In genomic region chr2:66495788-66496640, GRCh38 we compare ENCODE assay signal across 8 cellular contexts.
DNase-seq lines count a peak whose midpoint lies in the region; ATAC-seq and TF ChIP-seq lines count a peak whose summit lies in the region.

No MANE protein-coding gene starts in this region.

- H3K36me3 ChIP-seq in RWPE2 (ENCODE audit: low read depth), result peaks cover 6% of the 10 kb centered on the region
- H3K36me3 ChIP-seq in ovary, result no peaks in the 10 kb centered on the region

- H3K27me3 ChIP-seq in RWPE2 (ENCODE audit: insufficient read depth, poor library complexity, severe bottlenecking) (no peaks in the 10 kb centered on the region), ovary (no peaks in the 10 kb centered on the region)

- TF ChIP-seq EP300 in ovary (IDR thresholded peaks at IDR 0.05), result no peak

- ATAC-seq in RWPE2 (ENCODE audit: low read depth) (peak; percentile 86), GM19324 (IDR thresholded peaks at IDR 0.05; ENCODE audit: low FRiP score, unreplicated experiment) (no peak), GM21717 (IDR thresholded peaks at IDR 0.05; ENCODE audit: unreplicated experiment) (no peak), HG03460 (IDR thresholded peaks at IDR 0.05; ENCODE audit: unreplicated experiment) (no peak)

- H3K4me1 ChIP-seq in RWPE2 (ENCODE audit: insufficient read depth, poor library complexity, severe bottlenecking) (peaks cover 36% of the 10 kb centered on the region), ovary (ENCODE audit: insufficient read depth) (peaks cover 17% of the 10 kb centered on the region)

- H3K27ac ChIP-seq in RWPE2 (ENCODE audit: poor library complexity, severe bottlenecking) (peak overlapping the region; percentile 84), ovary (peak overlapping the region in 1 of 2 donors; percentile 25)

- TF ChIP-seq POLR2A in ovary (IDR thresholded peaks at IDR 0.05), result no peak

- TF ChIP-seq CTCF in RWPE2 (IDR thresholded peaks at IDR 0.05; ENCODE audit: poor library complexity, severe bottlenecking) (peak; percentile 38), ovary (IDR thresholded peaks at IDR 0.05) (peak in 2 of 3 donors; percentile 41 to 45)

- 36 to 37% (median 37%) methylated on average over 13 of the region's 13 CpGs for WGBS in ovary, 3 donors

- no peak overlapping the region for H3K4me3 ChIP-seq in RWPE2 (ENCODE audit: severe bottlenecking)
- no peak overlapping the region for H3K4me3 ChIP-seq in ovary

- DNase-seq in EH (ENCODE audit: low read depth) (peak; percentile 89), RWPE2 (ENCODE audit: low spot score) (peak; percentile 82), fibroblast of the conjunctiva (ENCODE audit: low read depth) (peak; percentile 26), ovary (peak; percentile 65 to 79 (median 72)), NCI-H524 (lab: John Stamatoyannopoulos, UW) (no peak)

- H3K9me3 ChIP-seq in RWPE2 (ENCODE audit: severe bottlenecking), result no peaks in the 10 kb centered on the region
- H3K9me3 ChIP-seq in ovary, result no peaks in the 10 kb centered on the region

- intact Hi-C loops in ovary (cut with DNase I), result loop anchor here in 1 of 4 donors (10.0 kb wide), 1 partner anchor 51 kb away; no protein-coding TSS in a partner anchor

Comparison
In these comparisons a context has a peak if more than half of its experiments do, and no peak if none do; other contexts are left out.
1. DNase-seq: peak in EH (single experiment), RWPE2 (single experiment), fibroblast of the conjunctiva (single experiment) and ovary (5 of 5); none in NCI-H524 (0 of 2).